In genomic region chr16:2867987-2868789, GRCh38 we compare ENCODE assay signal across 8 cellular contexts. TPM values are rescaled to one million over a fixed set of nuclear protein-coding genes. Genes with fewer than 3 reads are reported as not detected.
DNase-seq lines count a peak whose midpoint lies in the region; ATAC-seq and TF ChIP-seq lines count a peak whose summit lies in the region.

No MANE protein-coding gene starts in this region.

- H3K4me1 ChIP-seq in upper lobe of right lung = peaks cover 5% of the 10 kb centered on the region

- DNase-seq in NCI-H1417 treated with DMSO at 0.1 percent for 48 hours (lab: John Stamatoyannopoulos, UW) (peak; percentile 54), T follicular helper cell (ENCODE audit: low read depth) (peak; percentile 90), amniotic epithelial cell (ENCODE audit: low read depth) (peak; percentile 87), left cardiac atrium (peak; percentile 95), posterior vena cava (ENCODE audit: low spot score) (peak; percentile 98), upper lobe of right lung (peak; percentile 97)

- H3K36me3 ChIP-seq in upper lobe of right lung = no peaks in the 10 kb centered on the region

- ATAC-seq in HG02759 (IDR thresholded peaks at IDR 0.05; ENCODE audit: unreplicated experiment) (peak; percentile 92), left cardiac atrium (peak; percentile 98 to 99), upper lobe of right lung (peak; percentile 99)

- no peaks in the 10 kb centered on the region for H3K27me3 ChIP-seq in upper lobe of right lung

- H3K27ac ChIP-seq in upper lobe of right lung = peak overlapping the region; percentile 97

- peak overlapping the region; percentile 84 for H3K4me3 ChIP-seq in upper lobe of right lung

- H3K9me3 ChIP-seq in upper lobe of right lung = no peaks in the 10 kb centered on the region

- TF ChIP-seq CTCF in GM12872 (IDR thresholded peaks at IDR 0.05; ENCODE audit: insufficient read depth, low read depth, low read length) (peak; percentile 94), upper lobe of right lung (IDR thresholded peaks at IDR 0.05) (peak; percentile 99)

- intact Hi-C loops in left cardiac atrium (cut with DNase I) = no loop called here
- intact Hi-C loops in posterior vena cava (cut with DNase I) = no loop called here
- intact Hi-C loops in upper lobe of right lung (cut with DNase I) = no loop called here

RNA-seq across cellular contexts. Expression of gene PRSS22, which starts 10.2 kb away (rescaled TPM):
- total RNA-seq in left cardiac atrium = not detected
- total RNA-seq in posterior vena cava = not detected
- 15.2 TPM for total RNA-seq in upper lobe of right lung

RNA-seq across cellular contexts. Expression of gene FLYWCH2, which starts 14.8 kb away (rescaled TPM):
- total RNA-seq in left cardiac atrium = 10 to 100 TPM; 27.1 to 29.1 TPM
- total RNA-seq in posterior vena cava = 10 to 100 TPM; 16.0 to 17.6 TPM
- 29.0 TPM for total RNA-seq in upper lobe of right lung

RNA-seq across cellular contexts. Expression of gene ZG16B, which starts 38.1 kb away (rescaled TPM):
- total RNA-seq in left cardiac atrium = under 1 TPM in 1 of 2 donors, not detected in 1; 0.27 TPM
- not detected for total RNA-seq in posterior vena cava
- total RNA-seq in upper lobe of right lung = not detected

RNA-seq across cellular contexts. Expression of gene FLYWCH1, which starts 43.5 kb away (rescaled TPM):
- total RNA-seq in left cardiac atrium = 10 to 100 TPM; 31.4 to 35.1 TPM
- 10 to 100 TPM; 31.0 to 37.7 TPM for total RNA-seq in posterior vena cava
- 41.3 TPM for total RNA-seq in upper lobe of right lung

RNA-seq across cellular contexts. Expression of gene PRSS21, which starts 51.2 kb away (rescaled TPM):
- total RNA-seq in left cardiac atrium (not detected), posterior vena cava (not detected), upper lobe of right lung (17.1 TPM)

Comparison
In these comparisons a context has a peak if more than half of its experiments do, and no peak if none do; other contexts are left out.
1. Peak in every context shown above with its lines: DNase-seq, ATAC-seq, H3K4me3 ChIP-seq and H3K27ac ChIP-seq.
2. RNA of gene PRSS22, which starts 10.2 kb away (total RNA-seq): 15.2 TPM in upper lobe of right lung (single experiment); not detected in left cardiac atrium and not detected in posterior vena cava; every median in the first group is over 10 times any median in the second.